ENCODE assay signal across 15 cellular contexts in genomic region chr1:224635356-224635755, GRCh38. TPM values are rescaled to one million over a fixed set of nuclear protein-coding genes. Genes with fewer than 3 reads are reported as not detected.
DNase-seq lines count a peak whose midpoint lies in the region; ATAC-seq and TF ChIP-seq lines count a peak whose summit lies in the region.
"Had no signal": no experiment of that assay in that cellular context is flagged by ENCODE, and none has a peak within 500 bp of the region (broad histone marks: within the 10 kb centered on the region; RNA-seq: fewer than 3 reads in every experiment).

No MANE protein-coding gene starts in this region.

- H3K9me3 ChIP-seq in MG63 (no peaks in the 10 kb centered on the region), body of pancreas (no peaks in the 10 kb centered on the region), prostate gland (no peaks in the 10 kb centered on the region), transverse colon (no peaks in the 10 kb centered on the region)
- H3K9me3 ChIP-seq: tibial nerve had no signal

- H3K4me3 ChIP-seq in AG09309 (ENCODE audit: control insufficient read depth, low read depth, low read length) (no peak overlapping the region), MG63 (no peak overlapping the region), body of pancreas (no peak overlapping the region), prostate gland (no peak overlapping the region), transverse colon (no peak overlapping the region)
- H3K4me3 ChIP-seq: cardiac muscle cell, tibial nerve had no signal

- H3K4me1 ChIP-seq in body of pancreas: peaks cover 50% of the 10 kb centered on the region
- no peaks in the 10 kb centered on the region for H3K4me1 ChIP-seq in prostate gland (replicated peaks)
- no peaks in the 10 kb centered on the region for H3K4me1 ChIP-seq in transverse colon
- H3K4me1 ChIP-seq: tibial nerve had no signal

- WGBS in body of pancreas, 2 donors: 43 to 49% methylated on average over 5 of the region's 5 CpGs
- WGBS in prostate gland: 91% methylated on average over 5 of the region's 5 CpGs
- 91 to 100% methylated on average over 1 to 5 of the region's 5 CpGs for WGBS in transverse colon (ENCODE audit: low coverage in 1 of 2), 2 donors

- no peak for TF ChIP-seq CTCF in AG09309 (IDR thresholded peaks at IDR 0.05; ENCODE audit: control insufficient read depth, insufficient read depth, low read depth, low read length, missing control alignments)
- no peak for TF ChIP-seq CTCF in body of pancreas (IDR thresholded peaks at IDR 0.05)
- no peak for TF ChIP-seq CTCF in prostate gland (IDR thresholded peaks at IDR 0.05)
- TF ChIP-seq CTCF in transverse colon (IDR thresholded peaks at IDR 0.05): no peak

- H3K36me3 ChIP-seq in MG63 (no peaks in the 10 kb centered on the region), body of pancreas (replicated peaks in 1 of 2; ENCODE audit: insufficient read depth in 1 of 2, low read depth in 2 of 2) (no peaks in the 10 kb centered on the region), prostate gland (no peaks in the 10 kb centered on the region), transverse colon (no peaks in the 10 kb centered on the region)
- H3K36me3 ChIP-seq: cardiac muscle cell, tibial nerve had no signal

- intact Hi-C loops in body of pancreas (cut with DNase I) (no loop called here), prostate gland (cut with DNase I) (no loop called here), transverse colon (cut with DNase I; ENCODE audit: low total_unique reads) (no loop called here)

- in situ Hi-C loops in transverse colon (cut with MboI; ENCODE audit: low pct_ligation_motif_present in 1 of 4, low pct_unique_long_range_greater_than_20kb in 1 of 4, low sequenced_read_pairs in 3 of 4): loop anchor here in 1 of 4 donors (25.0 kb wide), 1 partner anchor 227 kb away; no protein-coding TSS in a partner anchor

- no peak for TF ChIP-seq EP300 in transverse colon (IDR thresholded peaks at IDR 0.05; ENCODE audit: low read depth)

- peak overlapping the region in 3 of 4 donors; percentile 20 to 36 (median 24) for H3K27ac ChIP-seq in body of pancreas
- no peak overlapping the region for H3K27ac ChIP-seq in prostate gland
- H3K27ac ChIP-seq in transverse colon: no peak overlapping the region
- H3K27ac ChIP-seq: cardiac muscle cell, tibial nerve had no signal

- TF ChIP-seq POLR2A in body of pancreas (IDR thresholded peaks at IDR 0.05): no peak
- no peak for TF ChIP-seq POLR2A in prostate gland (IDR thresholded peaks at IDR 0.05)
- no peak for TF ChIP-seq POLR2A in transverse colon (IDR thresholded peaks at IDR 0.05)

- H3K27me3 ChIP-seq in MG63 (no peaks in the 10 kb centered on the region), body of pancreas (no peaks in the 10 kb centered on the region), prostate gland (replicated peaks; ENCODE audit: insufficient read depth) (no peaks in the 10 kb centered on the region), transverse colon (no peaks in the 10 kb centered on the region)
- H3K27me3 ChIP-seq: cardiac muscle cell, tibial nerve had no signal

- peak; percentile 63 for ATAC-seq in body of pancreas
- no peak for ATAC-seq in HG02938 (IDR thresholded peaks at IDR 0.05; ENCODE audit: unreplicated experiment)

- DNase-seq in AG09309 (ENCODE audit: low read depth): peak; percentile 57
- peak; percentile 54 for DNase-seq in MG63
- DNase-seq in body of pancreas: peak; percentile 55 to 76 (median 63)
- DNase-seq in iris pigment epithelial cell (ENCODE audit: low read depth): peak; percentile 86
- no peak for DNase-seq in prostate gland (ENCODE audit: low spot score)
- no peak for DNase-seq in transverse colon
- no peak for DNase-seq in SK-N-DZ (ENCODE audit: low spot score)
- DNase-seq: ACHN; activated effector memory CD4-positive, alpha-beta T cell treated with Interleukin-2 at 50 U/mL for 16 hours; NCI-H2081; occipital lobe; SHP77 had no signal

RNA-seq across cellular contexts. Expression of gene CNIH3, which starts 19.2 kb away (rescaled TPM):
- total RNA-seq in MG63 (2014; rRNA removed; shearing (Covaris generic); ENCODE audit: low replicate concordance): 0.10 and 1.6 TPM in 2 replicates
- 10 to 100 TPM in 1 of 2 donors, 1 to 10 TPM in 1; 7.9 to 15.3 TPM for total RNA-seq in body of pancreas
- 1 to 10 TPM in 1 of 2 donors, under 1 TPM in 1; 0.36 to 7.2 TPM for total RNA-seq in prostate gland
- 1 to 10 TPM in 1 of 4 donors, under 1 TPM in 1, not detected in 2; 0.68 to 1.1 TPM for total RNA-seq in transverse colon
- 0.75 and 2.8 TPM in 2 replicates for polyA plus RNA-seq in SK-N-DZ (2014; cell fraction: cytosol; rRNA removed)
- 1.5 and 2.1 TPM in 2 replicates for polyA plus RNA-seq in SK-N-DZ (2014; cell fraction: nucleus; rRNA removed)

Comparison
In these comparisons a context has a peak if more than half of its experiments do, and no peak if none do; other contexts are left out.
1. DNase-seq: peak in AG09309 (single experiment), MG63 (single experiment), body of pancreas (4 of 4) and iris pigment epithelial cell (single experiment); none in prostate gland (single experiment), transverse colon (single experiment) and SK-N-DZ (single experiment).
2. H3K27ac ChIP-seq: peak in body of pancreas (3 of 4); none in prostate gland (0 of 2) and transverse colon (0 of 4).